Comparison of ENCODE assay signal across 16 cellular contexts in genomic region chr9:12968093-12968492, GRCh38.
DNase-seq lines count a peak whose midpoint lies in the region; ATAC-seq and TF ChIP-seq lines count a peak whose summit lies in the region.
"Had no signal": no experiment of that assay in that cellular context is flagged by ENCODE, and none has a peak within 500 bp of the region (broad histone marks: within the 10 kb centered on the region; RNA-seq: fewer than 3 reads in every experiment).

No MANE protein-coding gene starts in this region.

- no peaks in the 10 kb centered on the region for H3K9me3 Mint-ChIP-seq in GM23338
- peaks cover 7% of the 10 kb centered on the region for H3K9me3 Mint-ChIP-seq in WTC11
- peaks cover 13% of the 10 kb centered on the region for H3K9me3 Mint-ChIP-seq in mesothelial cell of epicardium

- H3K79me2 ChIP-seq in GM23338 (replicated peaks; ENCODE audit: insufficient read depth) (no peaks in the 10 kb centered on the region), fibroblast of lung (ENCODE audit: control insufficient read depth, insufficient read depth, low read length) (no peaks in the 10 kb centered on the region)

- H3K4me1 Mint-ChIP-seq in GM23338 = peaks cover 4% of the 10 kb centered on the region; the same call in 1 of the 3 replicates
- peaks cover 11% of the 10 kb centered on the region for H3K4me1 Mint-ChIP-seq in WTC11
- H3K4me1 Mint-ChIP-seq in mesothelial cell of epicardium = peaks cover 17% of the 10 kb centered on the region

- no peak overlapping the region for H3K4me3 Mint-ChIP-seq in GM23338
- no peak overlapping the region for H3K4me3 Mint-ChIP-seq in WTC11
- no peak overlapping the region for H3K4me3 Mint-ChIP-seq in mesothelial cell of epicardium

- peaks cover 7% of the 10 kb centered on the region; the same call in 1 of the 2 replicates for H3K9me2 ChIP-seq in GM23338 (ENCODE audit: insufficient read depth)

- H3K36me3 Mint-ChIP-seq in GM23338 (ENCODE audit: low read depth) = no peaks in the 10 kb centered on the region
- peaks cover 5% of the 10 kb centered on the region; the same call in 1 of the 2 replicates for H3K36me3 Mint-ChIP-seq in WTC11
- H3K36me3 Mint-ChIP-seq in mesothelial cell of epicardium = peaks cover 5% of the 10 kb centered on the region

- H3K36me3 ChIP-seq in GM23338 (ENCODE audit: insufficient read depth) (no peaks in the 10 kb centered on the region), fibroblast of lung (ENCODE audit: control insufficient read depth, insufficient read depth, low read length) (no peaks in the 10 kb centered on the region)

- DNase-seq in GM23338 (ENCODE audit: low spot score) = no peak
- no peak for DNase-seq in WTC11 (ENCODE audit: low spot score)
- peak in 1 of 2 donors; percentile 36 for DNase-seq in fibroblast of lung (ENCODE audit: low read depth in 2 of 2)
- no peak for DNase-seq in mesothelial cell of epicardium (ENCODE audit: low spot score in 2 of 2, unreplicated experiment in 2 of 2)
- DNase-seq in left colon = no peak
- DNase-seq: C1 segment of cervical spinal cord, GF-D8, GOT3, NCI-H187 treated with DMSO at 0.1 percent for 48 hours, NCI-H446, NCI-H69, Right ventricle myocardium superior had no signal

- no peaks in the 10 kb centered on the region for H3K27me3 Mint-ChIP-seq in GM23338 (ENCODE audit: insufficient read depth, low read depth, poor library complexity)
- no peaks in the 10 kb centered on the region for H3K27me3 Mint-ChIP-seq in WTC11 (ENCODE audit: low read depth)
- no peaks in the 10 kb centered on the region for H3K27me3 Mint-ChIP-seq in mesothelial cell of epicardium (ENCODE audit: low read depth)

- H3K9ac ChIP-seq in fibroblast of lung (ENCODE audit: insufficient read depth, low read length) = no peak overlapping the region

- no peaks in the 10 kb centered on the region for H3K9me3 ChIP-seq in fibroblast of lung (ENCODE audit: control insufficient read depth, insufficient read depth, low read depth, low read length)
- H3K9me3 ChIP-seq: A549 had no signal

- no peak for ATAC-seq in GM23338
- no peak for ATAC-seq in WTC11
- no peak for ATAC-seq in HG03457 (IDR thresholded peaks at IDR 0.05; ENCODE audit: unreplicated experiment)
- ATAC-seq in GM18909 (IDR thresholded peaks at IDR 0.05; ENCODE audit: poor library complexity, unreplicated experiment) = no peak
- ATAC-seq in left colon = no peak
- ATAC-seq in HG03520 (IDR thresholded peaks at IDR 0.05; ENCODE audit: unreplicated experiment) = no peak
- ATAC-seq: A549 had no signal

- H4K20me1 ChIP-seq in GM23338 (replicated peaks; ENCODE audit: insufficient read depth) = no peaks in the 10 kb centered on the region
- no peaks in the 10 kb centered on the region for H4K20me1 ChIP-seq in fibroblast of lung (ENCODE audit: control insufficient read depth, extremely low read depth, insufficient read depth, low read length)

- TF ChIP-seq CTCF in GM23338 (conservative IDR thresholded peaks at IDR 0.05; ENCODE audit: low read depth in 2 of 2) = no peak
- TF ChIP-seq CTCF in WTC11 (IDR thresholded peaks at IDR 0.05) = no peak
- TF ChIP-seq CTCF in fibroblast of lung (conservative IDR thresholded peaks at IDR 0.05 in 1 of 2, IDR thresholded peaks at IDR 0.05 in 1 of 2; ENCODE audit: low read depth in 1 of 2, low read length in 2 of 2) = no peak
- no peak for TF ChIP-seq CTCF in mesothelial cell of epicardium (IDR thresholded peaks at IDR 0.05; ENCODE audit: unreplicated experiment)

- H3K27ac Mint-ChIP-seq in GM23338 = no peak overlapping the region
- H3K27ac Mint-ChIP-seq in WTC11 = peak overlapping the region; percentile 80; the same call in 1 of the 2 replicates
- peak overlapping the region; percentile 21 for H3K27ac Mint-ChIP-seq in mesothelial cell of epicardium

- no peaks in the 10 kb centered on the region for H3F3A ChIP-seq in GM23338 (replicated peaks; ENCODE audit: low read depth)

- H3K4me3 ChIP-seq in GM23338 (no peak overlapping the region), fibroblast of lung (replicated peaks in 1 of 4; ENCODE audit: control extremely low read depth in 1 of 4, insufficient read depth in 1 of 4, low read depth in 3 of 4, low read length in 4 of 4) (no peak overlapping the region)
- H3K4me3 ChIP-seq: A549 had no signal

- H2AFZ ChIP-seq in GM23338 (peak overlapping the region; percentile 84; the same call in 1 of the 2 replicates), fibroblast of lung (ENCODE audit: low read length) (peak overlapping the region; percentile 75)

- CTCF ChIA-PET in WTC11 (lab: Charles Lee) = no interaction called here

- POLR2A ChIA-PET in WTC11 (lab: Charles Lee) = no interaction called here

- H3K4me1 ChIP-seq in GM23338 (ENCODE audit: insufficient read depth) (no peaks in the 10 kb centered on the region), fibroblast of lung (ENCODE audit: control insufficient read depth, extremely low read depth, insufficient read depth, low read length) (no peaks in the 10 kb centered on the region)
- H3K4me1 ChIP-seq: A549 had no signal

- no peak overlapping the region for H3K4me2 ChIP-seq in GM23338
- no peak overlapping the region for H3K4me2 ChIP-seq in fibroblast of lung (ENCODE audit: extremely low read depth, insufficient read depth, low read length)
- H3K4me2 ChIP-seq: A549 had no signal

- H3K27ac ChIP-seq in GM23338 (ENCODE audit: low read depth) (no peak overlapping the region), fibroblast of lung (ENCODE audit: insufficient read depth, low read length) (no peak overlapping the region)
- H3K27ac ChIP-seq: A549 had no signal

- H3K27me3 ChIP-seq in GM23338 (ENCODE audit: insufficient read depth) (no peaks in the 10 kb centered on the region), fibroblast of lung (ENCODE audit: control insufficient read depth, insufficient read depth, low read length) (no peaks in the 10 kb centered on the region)

- intact Hi-C loops in left colon (cut with DNase I, micrococcal nuclease) = no loop called here

TF ChIP-seq in GM23338, 12 proteins besides CTCF, POLR2A, EP300 and RAD21 (continues in another document):
- no peak for TF ChIP-seq JUNB (IDR thresholded peaks at IDR 0.05; ENCODE audit: unreplicated experiment)

TF ChIP-seq in WTC11, 78 proteins besides CTCF, POLR2A, EP300 and RAD21 (continues in another document):
- TF ChIP-seq PRDM15 (CRISPR knock-in tag; IDR thresholded peaks at IDR 0.05) (no peak), ESRRA (CRISPR knock-in tag; IDR thresholded peaks at IDR 0.05; ENCODE audit: borderline replicate concordance) (no peak), ATF2 (CRISPR knock-in tag; IDR thresholded peaks at IDR 0.05; ENCODE audit: borderline replicate concordance, low read depth) (no peak), FOXJ3 (CRISPR knock-in tag; IDR thresholded peaks at IDR 0.05; ENCODE audit: borderline replicate concordance) (no peak), ELF4 (CRISPR knock-in tag; IDR thresholded peaks at IDR 0.05; ENCODE audit: low read depth) (no peak), ZBTB43 (CRISPR knock-in tag; IDR thresholded peaks at IDR 0.05) (no peak), SOX15 (CRISPR knock-in tag; IDR thresholded peaks at IDR 0.05) (no peak)
